In the genomic region with DNA sequence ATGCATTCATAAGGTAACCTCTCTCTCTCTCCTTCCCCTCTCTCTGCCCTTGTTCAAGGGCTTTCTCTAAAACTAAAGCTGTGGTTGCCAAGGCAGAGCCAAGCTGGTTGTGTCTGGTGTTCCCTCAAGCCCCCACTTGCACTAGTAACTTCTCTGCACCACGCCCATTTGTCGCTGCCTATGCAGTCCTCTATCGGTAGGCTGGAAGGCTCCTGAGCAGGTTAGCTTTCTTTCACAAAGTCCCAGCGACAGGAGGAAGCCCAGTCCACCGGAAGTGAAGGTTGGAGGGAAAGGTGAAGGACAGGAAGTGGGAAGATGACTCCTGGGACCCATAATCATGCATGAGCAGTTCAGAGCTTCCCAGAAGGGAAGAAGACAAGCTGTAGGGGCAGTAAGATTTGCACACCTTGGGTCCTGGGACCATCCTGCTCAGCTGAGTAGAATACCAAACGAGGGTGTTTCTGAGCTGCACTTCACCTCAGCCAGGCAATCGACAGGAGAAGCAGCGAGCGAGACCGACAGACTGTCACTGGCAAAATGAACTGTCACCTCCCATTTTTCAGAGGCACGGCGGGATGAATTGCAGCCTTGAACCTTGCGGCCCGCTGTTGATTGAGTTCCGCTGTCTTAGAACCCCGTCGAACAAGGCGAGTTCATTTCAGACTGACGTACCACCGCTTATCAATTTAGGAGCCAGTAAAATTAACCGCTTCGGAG, we compare ENCODE assay signal across 13 cellular contexts. TPM values are rescaled to one million over a fixed set of nuclear protein-coding genes. Genes with fewer than 3 reads are reported as not detected.
A peak's percentile ranks its signal among the peaks of the same experiment; 100 is the strongest.
DNase-seq lines count a peak whose midpoint lies in the region; ATAC-seq and TF ChIP-seq lines count a peak whose summit lies in the region.
"Had no signal": no experiment of that assay in that cellular context is flagged by ENCODE, and none has a peak within 500 bp of the region (broad histone marks: within the 10 kb centered on the region; RNA-seq: fewer than 3 reads in every experiment).

No MANE protein-coding gene starts in this region.

- H3K27ac ChIP-seq in colonic mucosa = no peak overlapping the region

- H3K4me1 ChIP-seq in colonic mucosa = no peaks in the 10 kb centered on the region
- H3K4me1 ChIP-seq: BE2C had no signal

- ATAC-seq in activated B cell treated with CpG ODN at 0.5 μM for 24 hours (ENCODE audit: low read depth) (no peak), HG03571 (IDR thresholded peaks at IDR 0.05; ENCODE audit: unreplicated experiment) (no peak)
- peak; percentile 3 for ATAC-seq in effector memory CD8-positive, alpha-beta T cell (replicated peaks)

- no peaks in the 10 kb centered on the region for H3K27me3 ChIP-seq in colonic mucosa

- H3K9me3 ChIP-seq in colonic mucosa = no peaks in the 10 kb centered on the region
- H3K9me3 ChIP-seq: BE2C had no signal

- intact Hi-C loops in activated B cell treated with CpG ODN at 0.5 μM for 24 hours (cut with micrococcal nuclease) (no loop called here), colonic mucosa (cut with DNase I) (no loop called here)

- H3K27ac Mint-ChIP-seq in activated B cell treated with CpG ODN at 0.5 μM for 24 hours = peak overlapping the region; percentile 78
- peak overlapping the region; percentile 41 to 80 for H3K27ac Mint-ChIP-seq in effector memory CD8-positive, alpha-beta T cell

- CTCF ChIA-PET in activated B cell treated with CpG ODN at 0.5 μM for 24 hours (lab: Charles Lee) = interaction anchor here (1.1 to 1.2 kb wide), 2 partner anchors 9 to 13 kb away, joined by 4 to 6 read pairs; no protein-coding TSS in a partner anchor

- H3K4me1 Mint-ChIP-seq in activated B cell treated with CpG ODN at 0.5 μM for 24 hours = peaks cover 64% of the 10 kb centered on the region
- H3K4me1 Mint-ChIP-seq in effector memory CD8-positive, alpha-beta T cell (ENCODE audit: low read depth in 2 of 2) = peaks cover 51 to 55% of the 10 kb centered on the region in 2 donors

- TF ChIP-seq CTCF in activated B cell treated with CpG ODN at 0.5 μM for 24 hours (IDR thresholded peaks at IDR 0.05) (no peak), colonic mucosa (IDR thresholded peaks at IDR 0.05) (no peak)

- H3K36me3 Mint-ChIP-seq in activated B cell treated with CpG ODN at 0.5 μM for 24 hours (ENCODE audit: low read depth) = no peaks in the 10 kb centered on the region
- peaks cover 22% of the 10 kb centered on the region for H3K36me3 Mint-ChIP-seq in effector memory CD8-positive, alpha-beta T cell (ENCODE audit: insufficient read depth)

- H3K4me3 Mint-ChIP-seq in activated B cell treated with CpG ODN at 0.5 μM for 24 hours = peak overlapping the region; percentile 28
- H3K4me3 Mint-ChIP-seq in effector memory CD8-positive, alpha-beta T cell = peak overlapping the region; percentile 59 to 73

- peaks cover 3% of the 10 kb centered on the region for H3K27me3 Mint-ChIP-seq in activated B cell treated with CpG ODN at 0.5 μM for 24 hours
- no peaks in the 10 kb centered on the region for H3K27me3 Mint-ChIP-seq in effector memory CD8-positive, alpha-beta T cell

- DNase-seq in stimulated activated CD4-positive, alpha-beta T cell treated with anti-CD3 and anti-CD28 coated beads, Interleukin-1b, Interleukin-23, amount 100 ng/mL, for 48 hours = peak; percentile 29
- no peak for DNase-seq in stimulated activated CD4-positive, alpha-beta T cell treated with anti-CD3 and anti-CD28 coated beads, Interleukin-4, amount 100 ng/mL, for 1 hour
- DNase-seq in activated B cell treated with CpG ODN at 0.5 μM for 24 hours = no peak
- peak in 2 of 3 experiments; percentile 23 to 29 for DNase-seq in effector memory CD8-positive, alpha-beta T cell
- DNase-seq in NCI-H2081 treated with DMSO at 0.1 percent for 48 hours (lab: John Stamatoyannopoulos, UW) = no peak
- no peak for DNase-seq in colonic mucosa
- DNase-seq in NCI-H82 treated with DMSO at 0.1 percent for 48 hours (lab: John Stamatoyannopoulos, UW; ENCODE audit: unreplicated experiment) = no peak
- DNase-seq: BE2C, kidney, substantia nigra, SW 1271 had no signal

- no peak overlapping the region for H3K9ac ChIP-seq in colonic mucosa (ENCODE audit: low read depth in 2 of 2, low read length in 2 of 2)

- peaks cover 6% of the 10 kb centered on the region for H3K9me3 Mint-ChIP-seq in activated B cell treated with CpG ODN at 0.5 μM for 24 hours
- H3K9me3 Mint-ChIP-seq in effector memory CD8-positive, alpha-beta T cell = peaks cover 7 to 13% of the 10 kb centered on the region in 2 donors

- POLR2A ChIA-PET in activated B cell treated with CpG ODN at 0.5 μM for 24 hours (lab: Charles Lee) = interaction anchor here (0.8 to 1.2 kb wide), 3 partner anchors 9 to 12 kb away, joined by 3 to 4 read pairs (median 3); no protein-coding TSS in a partner anchor

- H3K4me3 ChIP-seq in colonic mucosa = no peak overlapping the region

- H3K36me3 ChIP-seq in colonic mucosa = no peaks in the 10 kb centered on the region
- H3K36me3 ChIP-seq: BE2C had no signal

RNA-seq across cellular contexts. Expression of a gene that starts 14.7 kb away (rescaled TPM):
- total RNA-seq in activated B cell treated with CpG ODN at 0.5 μM for 24 hours (24.3 and 25.3 TPM in 2 replicates), colonic mucosa (1 to 10 TPM; 1.2 to 2.1 TPM)
- total RNA-seq: fibroblast of lung had no signal

Comparison
In these comparisons a context has a peak if more than half of its experiments do, and no peak if none do; other contexts are left out.
1. DNase-seq: peak in stimulated activated CD4-positive, alpha-beta T cell treated with anti-CD3 and anti-CD28 coated beads, Interleukin-1b, Interleukin-23, amount 100 ng/mL, for 48 hours (single experiment) and effector memory CD8-positive, alpha-beta T cell (2 of 3); none in stimulated activated CD4-positive, alpha-beta T cell treated with anti-CD3 and anti-CD28 coated beads, Interleukin-4, amount 100 ng/mL, for 1 hour (single experiment), activated B cell treated with CpG ODN at 0.5 μM for 24 hours (single experiment), NCI-H2081 treated with DMSO at 0.1 percent for 48 hours (single experiment), colonic mucosa (single experiment) and NCI-H82 treated with DMSO at 0.1 percent for 48 hours (single experiment).